In the genomic region with DNA sequence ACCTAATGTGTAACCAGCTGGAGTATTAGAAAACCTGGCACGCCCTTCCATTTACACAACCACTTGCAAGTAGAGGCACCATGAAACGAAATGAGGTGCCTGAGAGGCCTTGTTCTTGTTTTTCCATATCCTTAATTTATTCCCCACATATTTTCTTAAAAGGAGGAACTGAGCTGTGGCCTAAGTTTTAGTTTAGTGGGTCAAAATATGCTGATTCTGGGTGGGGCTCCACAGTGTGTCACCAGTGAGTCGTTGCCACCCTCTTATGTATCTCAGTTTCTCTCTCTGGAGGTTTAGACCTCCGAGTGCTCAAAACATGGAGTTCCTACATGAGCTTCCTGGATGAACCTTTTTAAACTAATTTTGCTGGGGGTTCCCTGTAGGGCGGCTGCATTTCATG, we compare ENCODE assay signal across 20 cellular contexts. TPM values are rescaled to one million over a fixed set of nuclear protein-coding genes. Genes with fewer than 3 reads are reported as not detected.
"Had no signal": no experiment of that assay in that cellular context is flagged by ENCODE, and none has a peak within 500 bp of the region (broad histone marks: within the 10 kb centered on the region; RNA-seq: fewer than 3 reads in every experiment).

No MANE protein-coding gene starts in this region.

- H3K9me3 ChIP-seq: testis had no signal

- H3K27me3 ChIP-seq: sigmoid colon, testis, tibial nerve had no signal

- H3K4me3 Mint-ChIP-seq: mesothelial cell of epicardium, natural killer cell, neural crest cell had no signal

- ATAC-seq: natural killer cell had no signal

- H3K4me3 ChIP-seq: sigmoid colon, skin epidermis, testis, tibial nerve had no signal

- DNase-seq: erythroblast; foreskin melanocyte; head of caudate nucleus; hippocampal formation; left colon; natural killer cell; posterior cingulate gyrus; sigmoid colon; stimulated activated naive CD4-positive, alpha-beta T cell treated with Interleukin-2 at 50 U/mL for 16 hours; testis had no signal

- H3K4me1 Mint-ChIP-seq: mesothelial cell of epicardium, neural crest cell had no signal

- H3K27ac ChIP-seq: sigmoid colon had no signal

- H3K4me1 ChIP-seq: sigmoid colon had no signal

- H3K36me3 ChIP-seq: sigmoid colon, tibial nerve had no signal

- H3K27ac Mint-ChIP-seq: mesothelial cell of epicardium, natural killer cell had no signal

RNA-seq across cellular contexts. Expression of a gene that starts 17.3 kb away (rescaled TPM):
- total RNA-seq: endothelial cell of umbilical vein, kidney epithelial cell, left colon, mesothelial cell of epicardium, mucosa of gallbladder, myocyte, natural killer cell, neural crest cell, osteocyte, pulmonary artery endothelial cell, sigmoid colon, testis, tibial nerve had no signal
- polyA plus RNA-seq: endothelial cell of umbilical vein had no signal
